ENCODE assay signal across 24 cellular contexts in the genomic region with DNA sequence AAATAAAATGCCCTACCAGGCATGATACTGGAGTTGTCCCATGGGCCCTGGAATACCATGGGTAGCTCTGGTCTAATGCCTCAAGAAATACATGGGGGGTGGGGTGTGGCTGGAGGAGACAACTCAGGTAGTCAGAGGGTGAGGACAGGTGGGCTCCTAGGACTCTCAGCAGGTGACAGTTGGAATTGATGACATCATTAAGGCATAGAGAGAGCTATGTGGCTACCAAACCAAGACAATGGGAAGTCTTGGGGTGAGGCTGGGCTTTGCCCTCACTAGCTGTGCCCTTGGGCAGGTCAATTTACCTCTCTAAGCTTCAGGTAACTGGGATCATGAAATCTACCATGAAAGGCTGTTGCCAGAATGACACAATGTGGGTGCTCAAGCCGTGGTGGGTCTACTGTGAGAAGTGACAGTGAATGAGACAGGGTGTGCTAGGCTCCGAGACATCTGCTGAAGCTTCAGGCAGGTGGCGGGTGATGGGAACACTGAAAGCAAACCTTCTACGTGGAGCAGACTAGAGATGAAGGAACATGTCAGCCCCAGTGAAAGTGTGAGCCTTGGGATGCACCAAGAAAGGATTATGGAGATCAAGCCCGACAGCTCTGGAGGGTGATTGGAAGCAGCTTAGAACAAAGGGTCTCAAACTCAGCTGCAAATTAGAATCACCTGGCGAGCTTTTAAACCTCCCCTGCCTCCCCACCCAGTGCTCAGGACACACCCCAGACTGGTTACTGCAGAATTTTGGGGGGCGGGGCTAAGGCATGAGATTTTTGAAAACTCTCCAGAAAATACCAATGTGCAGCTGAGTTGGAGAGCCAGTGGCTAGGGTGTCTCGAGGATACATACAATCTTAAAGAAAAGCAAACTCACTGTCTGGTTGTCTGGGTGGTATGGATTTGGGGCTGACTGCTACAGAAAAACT. TPM values are rescaled to one million over a fixed set of nuclear protein-coding genes. Genes with fewer than 3 reads are reported as not detected.
DNase-seq lines count a peak whose midpoint lies in the region; ATAC-seq and TF ChIP-seq lines count a peak whose summit lies in the region.
"Had no signal": no experiment of that assay in that cellular context is flagged by ENCODE, and none has a peak within 500 bp of the region (broad histone marks: within the 10 kb centered on the region; RNA-seq: fewer than 3 reads in every experiment).

No MANE protein-coding gene starts in this region.

- peaks cover 11% of the 10 kb centered on the region for H3K4me1 Mint-ChIP-seq in activated CD4-positive, alpha-beta T cell treated with anti-CD3 and anti-CD28 coated beads, Interleukin-2, amount 10 ng/mL, durations not matched to agents 24 days and 14 days
- peaks cover 11% of the 10 kb centered on the region for H3K4me1 Mint-ChIP-seq in activated CD4-positive, alpha-beta T cell treated with anti-CD3 and anti-CD28 coated beads for 36 hours
- H3K4me1 Mint-ChIP-seq in osteocyte (ENCODE audit: unreplicated experiment): no peaks in the 10 kb centered on the region

- peak overlapping the region; percentile 42 for H3K27ac Mint-ChIP-seq in activated CD4-positive, alpha-beta T cell treated with anti-CD3 and anti-CD28 coated beads, Interleukin-2, amount 10 ng/mL, durations not matched to agents 24 days and 14 days
- no peak overlapping the region for H3K27ac Mint-ChIP-seq in activated CD4-positive, alpha-beta T cell treated with anti-CD3 and anti-CD28 coated beads for 36 hours
- H3K27ac Mint-ChIP-seq in osteocyte (ENCODE audit: unreplicated experiment): no peak overlapping the region
- H3K27ac Mint-ChIP-seq: GM23338 had no signal

- H3K27ac ChIP-seq in hepatocyte (peak overlapping the region; percentile 95), PC-3 (ENCODE audit: low read length) (no peak overlapping the region), OCI-LY7 (ENCODE audit: low read depth, low read length, poor library complexity, severe bottlenecking) (no peak overlapping the region)
- H3K27ac ChIP-seq: BLaER1, SK-N-MC had no signal

- H3K9me2 ChIP-seq in hepatocyte (replicated peaks; ENCODE audit: insufficient read depth) (no peaks in the 10 kb centered on the region), PC-3 (replicated peaks; ENCODE audit: low read length) (no peaks in the 10 kb centered on the region), OCI-LY7 (ENCODE audit: insufficient read depth, low read length) (no peaks in the 10 kb centered on the region)

- H3K79me2 ChIP-seq in hepatocyte (no peaks in the 10 kb centered on the region), PC-3 (ENCODE audit: low read length) (no peaks in the 10 kb centered on the region), OCI-LY7 (ENCODE audit: insufficient read depth, low read depth, low read length) (no peaks in the 10 kb centered on the region)

- WGBS in hepatocyte (ENCODE audit: low lambda C conversion rate, missing lambda C conversion rate): 78% methylated on average over 8 of the region's 8 CpGs

- H3K4me3 ChIP-seq in hepatocyte (no peak overlapping the region), BE2C (ENCODE audit: low read depth, low read length) (no peak overlapping the region), PC-3 (ENCODE audit: low read length) (no peak overlapping the region), OCI-LY7 (ENCODE audit: low read depth, low read length, poor library complexity, severe bottlenecking) (no peak overlapping the region)
- H3K4me3 ChIP-seq: BLaER1, GM23338, MG63, Peyer's patch, SK-N-MC had no signal

- H3K27me3 Mint-ChIP-seq in activated CD4-positive, alpha-beta T cell treated with anti-CD3 and anti-CD28 coated beads, Interleukin-2, amount 10 ng/mL, durations not matched to agents 24 days and 14 days: peaks cover 32% of the 10 kb centered on the region
- H3K27me3 Mint-ChIP-seq in activated CD4-positive, alpha-beta T cell treated with anti-CD3 and anti-CD28 coated beads for 36 hours: peaks cover 7% of the 10 kb centered on the region
- H3K27me3 Mint-ChIP-seq in osteocyte (ENCODE audit: unreplicated experiment): peaks cover 50% of the 10 kb centered on the region

- intact Hi-C loops in activated CD4-positive, alpha-beta T cell treated with anti-CD3 and anti-CD28 coated beads, Interleukin-2, amount 10 ng/mL, durations not matched to agents 24 days and 14 days (cut with micrococcal nuclease): no loop called here
- intact Hi-C loops in activated CD4-positive, alpha-beta T cell treated with anti-CD3 and anti-CD28 coated beads for 36 hours (cut with DNase I, micrococcal nuclease): no loop called here
- intact Hi-C loops in PC-3 (cut with micrococcal nuclease): no loop called here
- intact Hi-C loops in OCI-LY7 (cut with micrococcal nuclease; ENCODE audit: unreplicated experiment): no loop called here

- H3K36me3 ChIP-seq in hepatocyte (replicated peaks; ENCODE audit: insufficient read depth, low read depth) (no peaks in the 10 kb centered on the region), BE2C (no peaks in the 10 kb centered on the region), PC-3 (ENCODE audit: low read depth, low read length) (no peaks in the 10 kb centered on the region), OCI-LY7 (ENCODE audit: insufficient read depth, low read length) (no peaks in the 10 kb centered on the region)
- H3K36me3 ChIP-seq: BLaER1, MG63, Peyer's patch had no signal

- BruUV-seq in PC-3 (replicated peaks; lab: Mats Ljungman, UMichigan): no TSS peak
- no TSS peak for BruUV-seq in OCI-LY7 (replicated peaks; lab: Mats Ljungman, UMichigan)

- H3K4me3 Mint-ChIP-seq in activated CD4-positive, alpha-beta T cell treated with anti-CD3 and anti-CD28 coated beads, Interleukin-2, amount 10 ng/mL, durations not matched to agents 24 days and 14 days: no peak overlapping the region
- H3K4me3 Mint-ChIP-seq in activated CD4-positive, alpha-beta T cell treated with anti-CD3 and anti-CD28 coated beads for 36 hours: no peak overlapping the region
- no peak overlapping the region for H3K4me3 Mint-ChIP-seq in osteocyte (ENCODE audit: unreplicated experiment)
- H3K4me3 Mint-ChIP-seq: CD4-positive, CD25-positive, alpha-beta regulatory T cell; GM23338; H9 had no signal

- no peak overlapping the region for H3K4me2 ChIP-seq in hepatocyte
- H3K4me2 ChIP-seq in PC-3 (ENCODE audit: low read length): no peak overlapping the region
- no peak overlapping the region for H3K4me2 ChIP-seq in OCI-LY7 (ENCODE audit: low read length)
- H3K4me2 ChIP-seq: BLaER1, GM23338 had no signal

- POLR2A ChIA-PET in activated CD4-positive, alpha-beta T cell treated with anti-CD3 and anti-CD28 coated beads for 36 hours (lab: Charles Lee): interaction anchor here (0.7 kb wide), 1 partner anchor 38 kb away, joined by 10 read pairs; no protein-coding TSS in a partner anchor
- POLR2A ChIA-PET in PC-3 (lab: Charles Lee; ENCODE audit: unreplicated experiment) (no interaction called here), OCI-LY7 (lab: Charles Lee) (no interaction called here)

- no peak for DNase-seq in activated CD4-positive, alpha-beta T cell treated with anti-CD3 and anti-CD28 coated beads, Interleukin-2, amount 10 ng/mL, durations not matched to agents 24 days and 14 days
- DNase-seq in activated CD4-positive, alpha-beta T cell treated with anti-CD3 and anti-CD28 coated beads for 36 hours: no peak
- DNase-seq in hepatocyte (ENCODE audit: low spot score) (no peak), osteocyte (ENCODE audit: extremely low spot score, unreplicated experiment) (peak; percentile 56), BE2C (no peak), PC-3 (no peak), OCI-LY7 (ENCODE audit: low spot score) (no peak)
- DNase-seq: 8988T; ACHN; CD4-positive, CD25-positive, alpha-beta regulatory T cell; DMS53; H9; KBM-7; MG63; NCI-H2029; NCI-H2227 treated with DMSO at 0.1 percent for 48 hours; NCI-H526 treated with DMSO at 0.1 percent for 48 hours; SIG-M5 had no signal

- no peaks in the 10 kb centered on the region for H3K27me3 ChIP-seq in hepatocyte
- H3K27me3 ChIP-seq in BE2C: no peaks in the 10 kb centered on the region
- no peaks in the 10 kb centered on the region for H3K27me3 ChIP-seq in PC-3 (ENCODE audit: low read length)
- H3K27me3 ChIP-seq: BLaER1, MG63, Peyer's patch had no signal

- H3K9ac ChIP-seq in PC-3 (ENCODE audit: low read length): no peak overlapping the region
- H3K9ac ChIP-seq: BLaER1 had no signal

- no peak for TF ChIP-seq CTCF in hepatocyte (IDR thresholded peaks at IDR 0.05; ENCODE audit: poor library complexity)
- no peak for TF ChIP-seq CTCF in osteocyte (IDR thresholded peaks at IDR 0.05)
- no peak for TF ChIP-seq CTCF in BE2C (IDR thresholded peaks at IDR 0.05; ENCODE audit: low read depth, low read length)
- no peak for TF ChIP-seq CTCF in PC-3 (conservative IDR thresholded peaks at IDR 0.05; ENCODE audit: low read depth, low read length)
- TF ChIP-seq CTCF in OCI-LY7 (conservative IDR thresholded peaks at IDR 0.05; ENCODE audit: low read length): no peak

- no peaks in the 10 kb centered on the region for H3K36me3 Mint-ChIP-seq in activated CD4-positive, alpha-beta T cell treated with anti-CD3 and anti-CD28 coated beads, Interleukin-2, amount 10 ng/mL, durations not matched to agents 24 days and 14 days (ENCODE audit: low read depth)
- H3K36me3 Mint-ChIP-seq in activated CD4-positive, alpha-beta T cell treated with anti-CD3 and anti-CD28 coated beads for 36 hours (ENCODE audit: low read depth): no peaks in the 10 kb centered on the region
- no peaks in the 10 kb centered on the region for H3K36me3 Mint-ChIP-seq in osteocyte (ENCODE audit: unreplicated experiment)
- H3K36me3 Mint-ChIP-seq: CD4-positive, CD25-positive, alpha-beta regulatory T cell had no signal

- H3K4me1 ChIP-seq in hepatocyte (ENCODE audit: insufficient read depth): peaks cover 22% of the 10 kb centered on the region
- no peaks in the 10 kb centered on the region for H3K4me1 ChIP-seq in BE2C
- H3K4me1 ChIP-seq in PC-3 (ENCODE audit: insufficient read depth, low read length): no peaks in the 10 kb centered on the region
- no peaks in the 10 kb centered on the region for H3K4me1 ChIP-seq in OCI-LY7 (ENCODE audit: insufficient read depth, low read length, poor library complexity, severe bottlenecking)

- no peak for ATAC-seq in activated CD4-positive, alpha-beta T cell treated with anti-CD3 and anti-CD28 coated beads for 36 hours
- ATAC-seq in HG02973 (IDR thresholded peaks at IDR 0.05; ENCODE audit: unreplicated experiment) (no peak), PC-3 (no peak)
- ATAC-seq: GM23338 had no signal

- no peaks in the 10 kb centered on the region for H3F3A ChIP-seq in PC-3 (ENCODE audit: low read length, unreplicated experiment)

- H4K20me1 ChIP-seq in hepatocyte (ENCODE audit: insufficient read depth, poor library complexity, severe bottlenecking) (no peaks in the 10 kb centered on the region), PC-3 (ENCODE audit: low read length) (no peaks in the 10 kb centered on the region), OCI-LY7 (ENCODE audit: insufficient read depth, low read length) (no peaks in the 10 kb centered on the region)
- H4K20me1 ChIP-seq: BLaER1 had no signal

- H3K9me3 ChIP-seq in hepatocyte (ENCODE audit: low read depth): no peaks in the 10 kb centered on the region
- H3K9me3 ChIP-seq in BE2C: no peaks in the 10 kb centered on the region
- H3K9me3 ChIP-seq in PC-3 (ENCODE audit: low read length): no peaks in the 10 kb centered on the region
- H3K9me3 ChIP-seq in OCI-LY7 (ENCODE audit: low read length): no peaks in the 10 kb centered on the region
- H3K9me3 ChIP-seq: BLaER1, MG63, Peyer's patch had no signal

- CTCF ChIA-PET in activated CD4-positive, alpha-beta T cell treated with anti-CD3 and anti-CD28 coated beads for 36 hours (lab: Charles Lee): interaction anchor here (0.6 to 1.3 kb wide), 4 partner anchors 145 to 305 kb away, joined by 3 to 4 read pairs (median 3); no protein-coding TSS in a partner anchor
- CTCF ChIA-PET in PC-3 (lab: Charles Lee) (no interaction called here), OCI-LY7 (lab: Charles Lee; ENCODE audit: unreplicated experiment) (no interaction called here)

- no peaks in the 10 kb centered on the region for H3K9me3 Mint-ChIP-seq in activated CD4-positive, alpha-beta T cell treated with anti-CD3 and anti-CD28 coated beads, Interleukin-2, amount 10 ng/mL, durations not matched to agents 24 days and 14 days
- no peaks in the 10 kb centered on the region for H3K9me3 Mint-ChIP-seq in activated CD4-positive, alpha-beta T cell treated with anti-CD3 and anti-CD28 coated beads for 36 hours (ENCODE audit: low read depth)
- no peaks in the 10 kb centered on the region for H3K9me3 Mint-ChIP-seq in osteocyte (ENCODE audit: unreplicated experiment)
- H3K9me3 Mint-ChIP-seq: CD4-positive, CD25-positive, alpha-beta regulatory T cell; GM23338; H9 had no signal

- H2AFZ ChIP-seq in hepatocyte (no peak overlapping the region), PC-3 (ENCODE audit: low read length) (no peak overlapping the region), OCI-LY7 (ENCODE audit: low read length) (no peak overlapping the region)
- H2AFZ ChIP-seq: GM23338 had no signal

RNA-seq across cellular contexts. Expression of a gene that starts 21.5 kb away (rescaled TPM):
- total RNA-seq in activated CD4-positive, alpha-beta T cell treated with anti-CD3 and anti-CD28 coated beads, Interleukin-2, amount 10 ng/mL, durations not matched to agents 24 days and 14 days: not detected in 2 replicates
- not detected for total RNA-seq in activated CD4-positive, alpha-beta T cell treated with anti-CD3 and anti-CD28 coated beads for 36 hours
- total RNA-seq in hepatocyte (9.6 and 11.5 TPM in 2 replicates), osteocyte (not detected in 2 replicates), PC-3 (2014; rRNA removed) (not detected in 2 replicates), OCI-LY7 (2022) (not detected in 2 replicates)
- 3.7 and 5.7 TPM in 2 replicates for polyA plus RNA-seq in hepatocyte
- polyA plus RNA-seq in BE2C (2012; ENCODE audit: insufficient read depth, insufficient read length, low read depth): not detected
- total RNA-seq in OCI-LY7 (2014; rRNA removed; shearing (Covaris generic)): not detected in 2 replicates
- total RNA-seq: CD4-positive, CD25-positive, alpha-beta regulatory T cell; NCI-H460 had no signal

Comparison
In these comparisons a context has a peak if more than half of its experiments do, and no peak if none do; other contexts are left out.
1. RNA of a gene that starts 21.5 kb away (total RNA-seq): 9.6 to 11.5 TPM in hepatocyte; not detected in activated CD4-positive, alpha-beta T cell treated with anti-CD3 and anti-CD28 coated beads for 36 hours, not detected in activated CD4-positive, alpha-beta T cell treated with anti-CD3 and anti-CD28 coated beads, Interleukin-2, amount 10 ng/mL, durations not matched to agents 24 days and 14 days, not detected in osteocyte, not detected in PC-3 and not detected in OCI-LY7; every median in the first group is over 10 times any median in the second.